ENCODE assay signal across 36 cellular contexts in genomic region chr1:82007804-82008203, GRCh38.
"Had no signal": no experiment of that assay in that cellular context is flagged by ENCODE, and none has a peak within 500 bp of the region (broad histone marks: within the 10 kb centered on the region; RNA-seq: fewer than 3 reads in every experiment).

No MANE protein-coding gene starts in this region.

- H3K4me3 ChIP-seq: ascending aorta, cardiac muscle cell had no signal

- H3K9me3 Mint-ChIP-seq: activated CD4-positive, alpha-beta T cell treated with anti-CD3 and anti-CD28 coated beads, Interleukin-2, amount 10 ng/mL, durations not matched to agents 7 days and 5 days; activated naive CD4-positive, alpha-beta T cell treated with anti-CD3 and anti-CD28 coated beads, Interleukin-2, amount 10 ng/mL, durations not matched to agents 7 days and 5 days; activated naive CD8-positive, alpha-beta T cell treated with anti-CD3 and anti-CD28 coated beads, Interleukin-2, amount 10 ng/mL, durations not matched to agents 7 days and 5 days; activated naive CD8-positive, alpha-beta T cell treated with anti-CD3 and anti-CD28 coated beads, Interleukin-2, amount 50 U/mL, for 24 hours; activated T-cell treated with anti-CD3 and anti-CD28 coated beads, Interleukin-2, amount 50 U/mL, for 24 hours; activated T-helper 2 cell treated with anti-CD3 and anti-CD28 coated beads, Interferon-gamma antibody, Interleukin-2, Interleukin-4, amounts not matched to agents 10 μg/mL and 5 μg/mL and 100 μg/mL, durations not matched to agents 14 hours and 24 hours and 36 hours; brain; T-helper 1 cell treated with Interleukin-12 subunit alpha and Interleukin-12 subunit beta and Interleukin-4 antibody, amounts not matched to agents 30 μg/mL and 1 μg/mL, for 36 hours; T-helper 2 cell treated with Interferon-gamma antibody and Interleukin-4, amounts not matched to agents 5 μg/mL and 100 μg/mL, for 36 hours had no signal

- H3K9me3 ChIP-seq: ascending aorta had no signal

- H3K4me1 ChIP-seq: ascending aorta had no signal

- ATAC-seq: activated CD4-positive, alpha-beta T cell treated with anti-CD3 and anti-CD28 coated beads for 36 hours; activated CD4-positive, CD25-positive, alpha-beta regulatory T cell treated with anti-CD3 and anti-CD28 coated beads, Interleukin-2, amount 50 U/mL, for 24 hours; activated CD8-positive, alpha-beta memory T cell treated with anti-CD3 and anti-CD28 coated beads, Interleukin-2, amount 10 ng/mL, durations not matched to agents 7 days and 5 days; activated CD8-positive, alpha-beta T cell treated with anti-CD3 and anti-CD28 coated beads, Interleukin-2, amount 10 ng/mL, durations not matched to agents 7 days and 5 days; activated naive CD8-positive, alpha-beta T cell treated with anti-CD3 and anti-CD28 coated beads, Interleukin-2, amount 50 U/mL, for 24 hours had no signal

- H3K27me3 ChIP-seq: ascending aorta, cardiac muscle cell had no signal

- H3K4me1 Mint-ChIP-seq: activated CD4-positive, alpha-beta memory T cell treated with anti-CD3 and anti-CD28 coated beads, Interleukin-2, amount 10 ng/mL, durations not matched to agents 7 days and 5 days; activated CD4-positive, alpha-beta T cell treated with anti-CD3 and anti-CD28 coated beads for 36 hours; activated CD4-positive, alpha-beta T cell treated with anti-CD3 and anti-CD28 coated beads, Interleukin-2, amount 10 ng/mL, durations not matched to agents 7 days and 5 days; activated CD8-positive, alpha-beta memory T cell treated with anti-CD3 and anti-CD28 coated beads, Interleukin-2, amount 10 ng/mL, durations not matched to agents 7 days and 5 days; activated naive CD4-positive, alpha-beta T cell treated with anti-CD3 and anti-CD28 coated beads, Interleukin-2, amount 10 ng/mL, durations not matched to agents 7 days and 5 days; activated naive CD4-positive, alpha-beta T cell treated with anti-CD3 and anti-CD28 coated beads, Interleukin-2, amount 50 U/mL, for 24 hours; activated naive CD8-positive, alpha-beta T cell treated with anti-CD3 and anti-CD28 coated beads, Interleukin-2, amount 10 ng/mL, durations not matched to agents 7 days and 5 days; activated naive CD8-positive, alpha-beta T cell treated with anti-CD3 and anti-CD28 coated beads, Interleukin-2, amount 50 U/mL, for 24 hours; central memory CD8-positive, alpha-beta T cell had no signal

- H3K27ac Mint-ChIP-seq: activated CD4-positive, alpha-beta memory T cell treated with anti-CD3 and anti-CD28 coated beads, Interleukin-2, amount 10 ng/mL, durations not matched to agents 7 days and 5 days; activated CD4-positive, alpha-beta T cell treated with anti-CD3 and anti-CD28 coated beads for 36 hours; activated CD4-positive, alpha-beta T cell treated with anti-CD3 and anti-CD28 coated beads, Interleukin-2, amount 10 ng/mL, durations not matched to agents 7 days and 5 days; activated CD8-positive, alpha-beta memory T cell treated with anti-CD3 and anti-CD28 coated beads, Interleukin-2, amount 10 ng/mL, durations not matched to agents 7 days and 5 days; activated CD8-positive, alpha-beta T cell treated with anti-CD3 and anti-CD28 coated beads, Interleukin-2, amount 10 ng/mL, durations not matched to agents 7 days and 5 days; activated naive CD4-positive, alpha-beta T cell treated with anti-CD3 and anti-CD28 coated beads, Interleukin-2, amount 10 ng/mL, durations not matched to agents 7 days and 5 days; activated naive CD4-positive, alpha-beta T cell treated with anti-CD3 and anti-CD28 coated beads, Interleukin-2, amount 50 U/mL, for 24 hours; activated naive CD8-positive, alpha-beta T cell; activated naive CD8-positive, alpha-beta T cell treated with anti-CD3 and anti-CD28 coated beads, Interleukin-2, amount 10 ng/mL, durations not matched to agents 7 days and 5 days; activated naive CD8-positive, alpha-beta T cell treated with anti-CD3 and anti-CD28 coated beads, Interleukin-2, amount 50 U/mL, for 24 hours; activated T-cell treated with anti-CD3 and anti-CD28 coated beads, Interleukin-2, amount 50 U/mL, for 24 hours; activated T-helper 2 cell treated with anti-CD3 and anti-CD28 coated beads, Interferon-gamma antibody, Interleukin-2, Interleukin-4, amounts not matched to agents 10 μg/mL and 5 μg/mL and 100 μg/mL, durations not matched to agents 14 hours and 24 hours and 36 hours; T-helper 1 cell treated with Interleukin-12 subunit alpha and Interleukin-12 subunit beta and Interleukin-4 antibody, amounts not matched to agents 30 μg/mL and 1 μg/mL, for 36 hours; T-helper 2 cell treated with Interferon-gamma antibody and Interleukin-4, amounts not matched to agents 5 μg/mL and 100 μg/mL, for 36 hours had no signal

- H3K36me3 ChIP-seq: ascending aorta, cardiac muscle cell had no signal

- H3K27me3 Mint-ChIP-seq: activated CD4-positive, alpha-beta memory T cell treated with anti-CD3 and anti-CD28 coated beads, Interleukin-2, amount 10 ng/mL, durations not matched to agents 7 days and 5 days; activated CD4-positive, alpha-beta T cell treated with anti-CD3 and anti-CD28 coated beads for 36 hours; activated CD4-positive, alpha-beta T cell treated with anti-CD3 and anti-CD28 coated beads, Interleukin-2, amount 10 ng/mL, durations not matched to agents 7 days and 5 days; activated CD8-positive, alpha-beta memory T cell treated with anti-CD3 and anti-CD28 coated beads, Interleukin-2, amount 10 ng/mL, durations not matched to agents 7 days and 5 days; activated naive CD4-positive, alpha-beta T cell treated with anti-CD3 and anti-CD28 coated beads, Interleukin-2, amount 10 ng/mL, durations not matched to agents 7 days and 5 days; activated naive CD4-positive, alpha-beta T cell treated with anti-CD3 and anti-CD28 coated beads, Interleukin-2, amount 50 U/mL, for 24 hours; activated naive CD8-positive, alpha-beta T cell; activated naive CD8-positive, alpha-beta T cell treated with anti-CD3 and anti-CD28 coated beads, Interleukin-2, amount 10 ng/mL, durations not matched to agents 7 days and 5 days; activated naive CD8-positive, alpha-beta T cell treated with anti-CD3 and anti-CD28 coated beads, Interleukin-2, amount 50 U/mL, for 24 hours; activated T-cell treated with anti-CD3 and anti-CD28 coated beads, Interleukin-2, amount 50 U/mL, for 24 hours; central memory CD8-positive, alpha-beta T cell had no signal

- H3K27ac ChIP-seq: ascending aorta, cardiac muscle cell had no signal

- H3K4me3 Mint-ChIP-seq: activated CD4-positive, alpha-beta memory T cell treated with anti-CD3 and anti-CD28 coated beads, Interleukin-2, amount 10 ng/mL, durations not matched to agents 7 days and 5 days; activated CD4-positive, alpha-beta T cell treated with anti-CD3 and anti-CD28 coated beads for 36 hours; activated CD4-positive, alpha-beta T cell treated with anti-CD3 and anti-CD28 coated beads, Interleukin-2, amount 10 ng/mL, durations not matched to agents 7 days and 5 days; activated CD8-positive, alpha-beta memory T cell treated with anti-CD3 and anti-CD28 coated beads, Interleukin-2, amount 10 ng/mL, durations not matched to agents 7 days and 5 days; activated CD8-positive, alpha-beta T cell treated with anti-CD3 and anti-CD28 coated beads, Interleukin-2, amount 10 ng/mL, durations not matched to agents 7 days and 5 days; activated naive CD4-positive, alpha-beta T cell treated with anti-CD3 and anti-CD28 coated beads, Interleukin-2, amount 10 ng/mL, durations not matched to agents 7 days and 5 days; activated naive CD4-positive, alpha-beta T cell treated with anti-CD3 and anti-CD28 coated beads, Interleukin-2, amount 50 U/mL, for 24 hours; activated naive CD8-positive, alpha-beta T cell; activated naive CD8-positive, alpha-beta T cell treated with anti-CD3 and anti-CD28 coated beads, Interleukin-2, amount 10 ng/mL, durations not matched to agents 7 days and 5 days; activated naive CD8-positive, alpha-beta T cell treated with anti-CD3 and anti-CD28 coated beads, Interleukin-2, amount 50 U/mL, for 24 hours; activated T-cell treated with anti-CD3 and anti-CD28 coated beads, Interleukin-2, amount 50 U/mL, for 24 hours; brain; central memory CD8-positive, alpha-beta T cell; T-helper 1 cell treated with Interleukin-12 subunit alpha and Interleukin-12 subunit beta and Interleukin-4 antibody, amounts not matched to agents 30 μg/mL and 1 μg/mL, for 36 hours; T-helper 2 cell treated with Interferon-gamma antibody and Interleukin-4, amounts not matched to agents 5 μg/mL and 100 μg/mL, for 36 hours had no signal

- H3K36me3 Mint-ChIP-seq: activated CD8-positive, alpha-beta memory T cell treated with anti-CD3 and anti-CD28 coated beads, Interleukin-2, amount 10 ng/mL, durations not matched to agents 7 days and 5 days; activated naive CD4-positive, alpha-beta T cell treated with anti-CD3 and anti-CD28 coated beads, Interleukin-2, amount 10 ng/mL, durations not matched to agents 7 days and 5 days; activated naive CD8-positive, alpha-beta T cell; activated naive CD8-positive, alpha-beta T cell treated with anti-CD3 and anti-CD28 coated beads, Interleukin-2, amount 10 ng/mL, durations not matched to agents 7 days and 5 days; brain had no signal

- DNase-seq: activated CD4-positive, alpha-beta memory T cell treated with anti-CD3 and anti-CD28 coated beads, Interleukin-2, amount 10 ng/mL, durations not matched to agents 7 days and 5 days; activated CD4-positive, alpha-beta T cell treated with anti-CD3 and anti-CD28 coated beads for 1 hour; activated CD4-positive, alpha-beta T cell treated with anti-CD3 and anti-CD28 coated beads for 36 hours; activated CD4-positive, alpha-beta T cell treated with anti-CD3 and anti-CD28 coated beads for 48 hours; activated CD4-positive, alpha-beta T cell treated with anti-CD3 and anti-CD28 coated beads, Interleukin-2, amount 10 ng/mL, durations not matched to agents 7 days and 5 days; activated CD4-positive, alpha-beta T cell treated with anti-CD3 and anti-CD28 coated beads, Interleukin-2, amount 50 U/mL, for 48 hours; activated CD4-positive, CD25-positive, alpha-beta regulatory T cell; activated CD8-positive, alpha-beta memory T cell treated with anti-CD3 and anti-CD28 coated beads for 24 hours; activated CD8-positive, alpha-beta memory T cell treated with anti-CD3 and anti-CD28 coated beads, Interleukin-2, amount 10 ng/mL, durations not matched to agents 7 days and 5 days; activated CD8-positive, alpha-beta memory T cell treated with anti-CD3 and anti-CD28 coated beads, Interleukin-2, amount 50 U/mL, for 48 hours; activated CD8-positive, alpha-beta T cell treated with anti-CD3 and anti-CD28 coated beads, Interleukin-2, amount 10 ng/mL, durations not matched to agents 7 days and 5 days; activated effector memory CD4-positive, alpha-beta T cell treated with Interleukin-2 at 50 U/mL for 16 hours; activated gamma-delta T cell; activated naive CD4-positive, alpha-beta T cell treated with anti-CD3 and anti-CD28 coated beads, Interleukin-2, amount 10 ng/mL, durations not matched to agents 7 days and 5 days; activated naive CD4-positive, alpha-beta T cell treated with Interleukin-2 at 50 U/mL for 16 hours; activated naive CD8-positive, alpha-beta T cell treated with anti-CD3 and anti-CD28 coated beads, Interleukin-2, amount 10 ng/mL, durations not matched to agents 7 days and 5 days; activated naive CD8-positive, alpha-beta T cell treated with anti-CD3 and anti-CD28 coated beads, Interleukin-2, amount 50 U/mL, for 24 hours; activated T-cell treated with anti-CD3 and anti-CD28 coated beads, Interleukin-2, amount 50 U/mL, for 24 hours; activated T-cell treated with anti-CD3 and anti-CD28 coated beads, Interleukin-2, amount 50 U/mL, for 48 hours; amygdala; anterior cingulate cortex; caudate nucleus; cerebellar nuclear complex; T-helper 1 cell; T-helper 2 cell; T-helper 9 cell had no signal
